ENCODE assay signal across 8 cellular contexts in genomic region chr10:131982185-131982756, GRCh38. TPM values are rescaled to one million over a fixed set of nuclear protein-coding genes. Genes with fewer than 3 reads are reported as not detected.
DNase-seq lines count a peak whose midpoint lies in the region; ATAC-seq and TF ChIP-seq lines count a peak whose summit lies in the region.

No MANE protein-coding gene starts in this region.

- peaks cover 25% of the 10 kb centered on the region for H3K36me3 Mint-ChIP-seq in neural progenitor cell

- no peak for TF ChIP-seq CTCF in choroid plexus epithelial cell (conservative IDR thresholded peaks at IDR 0.05; ENCODE audit: low read depth, low read length)
- TF ChIP-seq CTCF in neural progenitor cell (IDR thresholded peaks at IDR 0.05), result no peak

- no peak overlapping the region for H3K27ac ChIP-seq in neural progenitor cell

- ATAC-seq in GM21381 (IDR thresholded peaks at IDR 0.05; ENCODE audit: unreplicated experiment) (peak; percentile 28), HG03571 (IDR thresholded peaks at IDR 0.05; ENCODE audit: unreplicated experiment) (peak; percentile 21)

- H3F3A ChIP-seq in neural progenitor cell (ENCODE audit: low read depth), result peaks cover 6% of the 10 kb centered on the region

- H3K4me1 Mint-ChIP-seq in neural progenitor cell, result peaks cover 26% of the 10 kb centered on the region

- H3K36me3 ChIP-seq in ES-I3 (ENCODE audit: insufficient read depth, low read length) (no peaks in the 10 kb centered on the region), neural progenitor cell (no peaks in the 10 kb centered on the region)

- H2AFZ ChIP-seq in neural progenitor cell (replicated peaks), result peak overlapping the region; percentile 76

- no peak for DNase-seq in choroid plexus epithelial cell (ENCODE audit: low read depth)
- DNase-seq in neural progenitor cell (ENCODE audit: low spot score), result no peak
- no peak for DNase-seq in NK-92 (lab: John Stamatoyannopoulos, UW; ENCODE audit: unreplicated experiment)
- no peak for DNase-seq in dermis blood vessel endothelial cell
- no peak for DNase-seq in kidney tubule cell (ENCODE audit: low spot score)

- peaks cover 31% of the 10 kb centered on the region for H3K27me3 ChIP-seq in neural progenitor cell

- H3K9me3 ChIP-seq in ES-I3 (ENCODE audit: control insufficient read depth, insufficient read depth, low read length), result no peaks in the 10 kb centered on the region; the same call in 1 of the 2 replicates
- H3K9me3 ChIP-seq in neural progenitor cell (ENCODE audit: low read depth), result peaks cover 5% of the 10 kb centered on the region

- peaks cover 20% of the 10 kb centered on the region for H3K27me3 Mint-ChIP-seq in neural progenitor cell (ENCODE audit: insufficient read depth, low read depth)

- H3K4me1 ChIP-seq in ES-I3 (ENCODE audit: insufficient read depth, low read length) (peaks cover 22% of the 10 kb centered on the region), neural progenitor cell (peaks cover 20% of the 10 kb centered on the region)

- H4K20me1 ChIP-seq in neural progenitor cell (ENCODE audit: low read depth), result peaks cover 40% of the 10 kb centered on the region

- H3K9ac ChIP-seq in ES-I3 (ENCODE audit: low read depth, low read length) (peak overlapping the region; percentile 62), neural progenitor cell (no peak overlapping the region)

- H3K4me3 ChIP-seq in choroid plexus epithelial cell (ENCODE audit: low read depth, low read length), result peak overlapping the region; percentile 82
- peak overlapping the region; percentile 56 for H3K4me3 ChIP-seq in neural progenitor cell

- peak overlapping the region; percentile 78 for H3K4me3 Mint-ChIP-seq in neural progenitor cell

- no peak overlapping the region for H3K27ac Mint-ChIP-seq in neural progenitor cell

- H3K9me3 Mint-ChIP-seq in neural progenitor cell, result peaks cover 26% of the 10 kb centered on the region

- H3K79me2 ChIP-seq in neural progenitor cell (ENCODE audit: low read depth), result peaks cover 41% of the 10 kb centered on the region

- H3K4me2 ChIP-seq in neural progenitor cell, result peak overlapping the region; percentile 76

RNA-seq across cellular contexts. Expression of gene BNIP3, which starts 0.5 kb away (rescaled TPM):
- total RNA-seq in neural progenitor cell (ENCODE audit: low replicate concordance), result 256 and 312 TPM in 2 replicates
- 92.8 and 95.6 TPM in 2 replicates for total RNA-seq in dermis blood vessel endothelial cell
